9 cellular contexts compared by ENCODE assay signal in the genomic region with DNA sequence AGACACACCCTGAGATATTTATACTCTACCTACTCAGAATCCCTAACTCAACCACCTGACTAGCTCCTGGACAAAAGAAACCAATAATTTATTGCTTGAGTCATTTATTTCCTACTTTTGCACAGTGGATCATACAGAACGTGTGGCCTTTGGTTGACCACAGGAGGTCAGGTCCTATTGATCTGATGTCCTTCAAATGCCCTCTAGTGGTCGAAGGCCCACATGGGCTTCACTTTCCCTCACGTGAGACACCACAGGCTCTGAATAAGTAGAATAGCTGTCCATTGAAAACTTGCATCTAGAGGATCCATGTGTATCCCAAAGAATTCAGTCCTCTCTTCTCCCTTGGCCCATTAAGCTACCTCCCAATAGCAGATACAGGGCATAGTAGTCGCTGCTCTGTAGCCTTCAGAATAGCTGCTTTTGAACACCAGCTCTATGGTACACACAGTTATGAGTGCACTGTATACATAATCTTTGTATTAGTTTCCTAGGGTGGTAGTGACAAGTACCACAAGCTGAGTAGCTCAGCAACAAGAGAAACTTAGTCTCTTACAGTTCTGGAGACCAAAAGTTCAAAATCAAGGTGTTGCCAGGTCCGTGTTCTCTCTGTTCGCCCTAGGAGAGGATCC.
DNase-seq lines count a peak whose midpoint lies in the region; ATAC-seq and TF ChIP-seq lines count a peak whose summit lies in the region.
"Had no signal": no experiment of that assay in that cellular context is flagged by ENCODE, and none has a peak within 500 bp of the region (broad histone marks: within the 10 kb centered on the region; RNA-seq: fewer than 3 reads in every experiment).

No MANE protein-coding gene starts in this region.

- H3K27me3 ChIP-seq in stomach, result no peaks in the 10 kb centered on the region

- DNase-seq in AG09319 (ENCODE audit: extremely low read depth, low read depth) (no peak), GM12865 (ENCODE audit: low read depth) (peak; percentile 87), NCI-H446 (lab: John Stamatoyannopoulos, UW) (peak; percentile 77 to 82), epithelial cell of esophagus (ENCODE audit: low read depth) (peak; percentile 17), retinal pigment epithelial cell (ENCODE audit: low read depth) (no peak), stomach (no peak), NCI-H1436 treated with DMSO at 0.1 percent for 48 hours (lab: John Stamatoyannopoulos, UW) (no peak)

- TF ChIP-seq CTCF in AG09319 (IDR thresholded peaks at IDR 0.05; ENCODE audit: low read depth, low read length) (peak; percentile 51), GM12865 (IDR thresholded peaks at IDR 0.05; ENCODE audit: insufficient read depth, low read depth, low read length, missing control alignments) (peak; percentile 78), epithelial cell of esophagus (IDR thresholded peaks at IDR 0.05; ENCODE audit: insufficient read depth, low read depth, low read length, missing control alignments) (no peak), retinal pigment epithelial cell (conservative IDR thresholded peaks at IDR 0.05; ENCODE audit: low read depth, low read length) (peak; percentile 20), stomach (IDR thresholded peaks at IDR 0.05) (peak in 1 of 7 experiments; percentile 17)

- no peaks in the 10 kb centered on the region for H3K4me1 ChIP-seq in stomach

- H3K9me3 ChIP-seq in stomach, result no peaks in the 10 kb centered on the region

- intact Hi-C loops in stomach (cut with DNase I; ENCODE audit: low total_unique reads), result no loop called here

- H3K4me3 ChIP-seq in GM12865 (ENCODE audit: low read depth, low read length), result no peak overlapping the region
- no peak overlapping the region for H3K4me3 ChIP-seq in epithelial cell of esophagus (ENCODE audit: low read length)
- H3K4me3 ChIP-seq in retinal pigment epithelial cell (ENCODE audit: low read length), result no peak overlapping the region
- no peak overlapping the region for H3K4me3 ChIP-seq in stomach

- peak; percentile 81 for ATAC-seq in HG02852 (IDR thresholded peaks at IDR 0.05; ENCODE audit: unreplicated experiment)
- ATAC-seq: stimulated activated naive CD8-positive, alpha-beta T cell treated with anti-CD3 and anti-CD28 coated beads, Interleukin-15, amount 100 ng/mL, for 72 hours had no signal

- no peaks in the 10 kb centered on the region for H3K36me3 ChIP-seq in stomach

- no peak overlapping the region for H3K27ac ChIP-seq in stomach

- 41 to 54% (median 49%) methylated on average over 6 of the region's 6 CpGs for WGBS in stomach, 5 donors

- TF ChIP-seq POLR2A in stomach (IDR thresholded peaks at IDR 0.05), result no peak

- no peak for TF ChIP-seq EP300 in stomach (IDR thresholded peaks at IDR 0.05)

Comparison
In these comparisons a context has a peak if more than half of its experiments do, and no peak if none do; other contexts are left out.
1. DNase-seq: peak in GM12865 (single experiment), NCI-H446 (2 of 2) and epithelial cell of esophagus (single experiment); none in AG09319 (single experiment), retinal pigment epithelial cell (single experiment), stomach (single experiment) and NCI-H1436 treated with DMSO at 0.1 percent for 48 hours (single experiment).